In the genomic region with DNA sequence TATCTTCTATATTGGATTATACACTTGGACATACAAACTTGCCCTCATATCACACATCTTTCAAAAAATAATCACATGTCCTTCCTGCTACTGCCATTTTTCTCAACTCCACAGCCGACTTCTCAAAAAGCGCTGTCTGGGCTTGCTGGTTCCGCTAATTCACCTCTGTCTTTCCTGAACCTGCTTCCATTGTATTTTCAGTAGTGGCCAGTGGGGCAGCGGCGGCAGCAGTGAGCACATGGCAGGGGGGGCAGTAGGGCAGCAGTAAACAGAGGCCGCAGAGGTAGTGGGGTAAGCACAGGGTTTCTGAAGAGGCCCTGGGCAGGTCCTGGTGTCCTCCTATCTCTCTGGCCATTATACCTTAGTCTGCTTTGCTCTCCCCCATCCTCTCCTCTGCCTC, we compare ENCODE assay signal across 14 cellular contexts.
A peak's percentile ranks its signal among the peaks of the same experiment; 100 is the strongest.
DNase-seq lines count a peak whose midpoint lies in the region; ATAC-seq, FAIRE-seq and TF ChIP-seq lines count a peak whose summit lies in the region.
"Had no signal": no experiment of that assay in that cellular context is flagged by ENCODE, and none has a peak within 500 bp of the region (broad histone marks: within the 10 kb centered on the region; RNA-seq: fewer than 3 reads in every experiment).

No MANE protein-coding gene starts in this region.

- no peaks in the 10 kb centered on the region for H3K36me3 ChIP-seq in BJ (ENCODE audit: control insufficient read depth, insufficient read depth, low read length)
- no peaks in the 10 kb centered on the region for H3K36me3 ChIP-seq in kidney (ENCODE audit: control insufficient read depth in 1 of 2, insufficient read depth in 2 of 2, low read length in 2 of 2)

- H3K4me3 ChIP-seq in BJ (ENCODE audit: low read depth, low read length) (no peak overlapping the region), kidney (ENCODE audit: low read length in 2 of 2) (no peak overlapping the region)
- H3K4me3 ChIP-seq: psoas muscle had no signal

- H3K4me1 ChIP-seq in kidney (ENCODE audit: control insufficient read depth in 1 of 2, insufficient read depth in 1 of 2, low read depth in 1 of 2, low read length in 2 of 2): peaks cover 0 to 4% of the 10 kb centered on the region in 2 donors
- H3K4me1 ChIP-seq: psoas muscle had no signal

- H3K27ac ChIP-seq in VCaP (no peak overlapping the region), kidney (ENCODE audit: low read depth in 2 of 2, low read length in 2 of 2) (no peak overlapping the region)
- H3K27ac ChIP-seq: psoas muscle had no signal

- no peaks in the 10 kb centered on the region for H3K9me3 ChIP-seq in kidney (ENCODE audit: control insufficient read depth in 1 of 2, low read length in 2 of 2)
- H3K9me3 ChIP-seq: psoas muscle had no signal

- POLR2A ChIA-PET in BJ (lab: Charles Lee): no interaction called here
- POLR2A ChIA-PET in HEK293T (lab: Yijun Ruan, JAX): no interaction called here

- H3K9ac ChIP-seq in kidney (ENCODE audit: low read length in 2 of 2): no peak overlapping the region

- no peak for ATAC-seq in HG03039 (IDR thresholded peaks at IDR 0.05; ENCODE audit: unreplicated experiment)
- ATAC-seq: psoas muscle had no signal

- CTCF ChIA-PET in BJ (lab: Yijun Ruan, JAX): interaction anchor here (1.0 to 1.6 kb wide), 2 partner anchors 17 to 20 kb away, joined by 3 read pairs; no protein-coding TSS in a partner anchor
- CTCF ChIA-PET in HEK293T (lab: Yijun Ruan, JAX): no interaction called here

- peaks cover 10% of the 10 kb centered on the region for H3K27me3 ChIP-seq in BJ (ENCODE audit: control insufficient read depth, insufficient read depth, low read length)

- no peak for FAIRE-seq in kidney (lab: Jason Lieb, UNC)
- FAIRE-seq: colon had no signal

- no peak for DNase-seq in BJ (ENCODE audit: low read depth)
- peak; percentile 39 for DNase-seq in HEK293T (ENCODE audit: extremely low spot score)
- DNase-seq in kidney: no peak
- DNase-seq in NCI-H82 treated with DMSO at 0.1 percent for 48 hours (lab: John Stamatoyannopoulos, UW; ENCODE audit: unreplicated experiment): no peak
- DNase-seq in medulla oblongata (ENCODE audit: extremely low spot score): no peak
- no peak for DNase-seq in NCI-H2227 (lab: John Stamatoyannopoulos, UW; ENCODE audit: unreplicated experiment)
- DNase-seq: activated naive CD4-positive, alpha-beta T cell treated with anti-CD3 and anti-CD28 coated beads for 36 hours; NCI-H2171 treated with DMSO at 0.1 percent for 48 hours; psoas muscle; SHP77 treated with DMSO at 0.1 percent for 48 hours; stimulated activated CD4-positive, alpha-beta T cell treated with anti-CD3 and anti-CD28 coated beads, Interleukin-4, amount 100 ng/mL, for 24 hours had no signal

- peak; percentile 39 for TF ChIP-seq CTCF in BJ (IDR thresholded peaks at IDR 0.05; ENCODE audit: insufficient read depth, low read depth, low read length)
- peak; percentile 61 for TF ChIP-seq CTCF in VCaP (conservative IDR thresholded peaks at IDR 0.05)
- peak; percentile 32 for TF ChIP-seq CTCF in kidney (IDR thresholded peaks at IDR 0.05; ENCODE audit: borderline replicate concordance, extremely low read depth, insufficient read depth)

- intact Hi-C loops in kidney (cut with DNase I): no loop called here

TF ChIP-seq in HEK293T, 16 proteins besides CTCF, POLR2A, EP300 and RAD21:
- no peak for TF ChIP-seq FOXK2 (IDR thresholded peaks at IDR 0.05)
- TF ChIP-seq PKNOX1 (IDR thresholded peaks at IDR 0.05): no peak
- no peak for TF ChIP-seq HDGF (IDR thresholded peaks at IDR 0.05; ENCODE audit: borderline replicate concordance)
- TF ChIP-seq LEF1 (IDR thresholded peaks at IDR 0.05; ENCODE audit: borderline replicate concordance): no peak
